In the genomic region with DNA sequence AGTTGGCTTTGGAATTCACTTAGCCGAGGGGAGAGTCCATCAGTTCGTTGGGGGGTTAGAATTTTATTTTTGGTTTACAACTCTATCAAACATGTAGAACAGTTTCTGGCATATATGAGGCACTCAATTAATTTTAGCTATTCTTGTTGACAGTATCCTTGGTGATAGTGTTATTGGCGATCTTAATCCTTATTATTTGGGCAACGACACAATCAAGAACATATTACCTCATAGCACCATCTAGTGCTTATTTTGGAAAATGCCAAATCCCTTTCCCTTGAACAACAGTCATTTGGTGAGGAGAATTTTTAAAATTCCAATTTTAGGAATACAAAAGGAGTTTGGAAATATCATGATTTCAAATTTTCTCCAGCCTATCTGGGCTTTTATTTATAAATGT, we compare ENCODE assay signal across 10 cellular contexts. TPM values are rescaled to one million over a fixed set of nuclear protein-coding genes. Genes with fewer than 3 reads are reported as not detected.
DNase-seq lines count a peak whose midpoint lies in the region; ATAC-seq and TF ChIP-seq lines count a peak whose summit lies in the region.
"Had no signal": no experiment of that assay in that cellular context is flagged by ENCODE, and none has a peak within 500 bp of the region (broad histone marks: within the 10 kb centered on the region; RNA-seq: fewer than 3 reads in every experiment).

No MANE protein-coding gene starts in this region.

- CTCF ChIA-PET in SK-N-SH (lab: Yijun Ruan, JAX) = interaction anchor here (0.8 to 1.8 kb wide), 5 partner anchors 11 to 379 kb away, joined by 3 to 5 read pairs (median 4); no protein-coding TSS in a partner anchor
- CTCF ChIA-PET in T-cell (lab: Charles Lee) = no interaction called here

- H3K9me3 Mint-ChIP-seq in T-cell = no peaks in the 10 kb centered on the region
- H3K9me3 Mint-ChIP-seq: stimulated activated naive B cell treated with anti-CD40 and anti-IgM and Interleukin-4, amounts not matched to agents 10 μg/mL and 1 μg/mL and 100 μg/mL, for 72 hours had no signal

- H3K27me3 Mint-ChIP-seq in T-cell = peaks cover 7 to 49% of the 10 kb centered on the region in 2 donors

- no peak overlapping the region for H3K4me2 ChIP-seq in SK-N-SH

- H3K4me3 Mint-ChIP-seq in T-cell = no peak overlapping the region
- H3K4me3 Mint-ChIP-seq: naive B cell; stimulated activated naive B cell treated with anti-CD40 and anti-IgM and Interleukin-4, amounts not matched to agents 10 μg/mL and 1 μg/mL and 100 μg/mL, for 72 hours had no signal

- no peak overlapping the region for H3K27ac Mint-ChIP-seq in T-cell
- H3K27ac Mint-ChIP-seq: naive B cell; stimulated activated naive B cell treated with anti-CD40 and anti-IgM and Interleukin-4, amounts not matched to agents 10 μg/mL and 1 μg/mL and 100 μg/mL, for 72 hours had no signal

- no peak for TF ChIP-seq EP300 in SK-N-SH (IDR thresholded peaks at IDR 0.05; ENCODE audit: borderline replicate concordance in 1 of 2, low read depth in 1 of 2, low read length in 1 of 2)

- H3K36me3 Mint-ChIP-seq in T-cell = no peaks in the 10 kb centered on the region
- H3K36me3 Mint-ChIP-seq: naive B cell; stimulated activated naive B cell treated with anti-CD40 and anti-IgM and Interleukin-4, amounts not matched to agents 10 μg/mL and 1 μg/mL and 100 μg/mL, for 72 hours had no signal

- H3K79me2 ChIP-seq in SK-N-SH (ENCODE audit: insufficient read depth) = no peaks in the 10 kb centered on the region

- no peaks in the 10 kb centered on the region for H3F3A ChIP-seq in SK-N-SH (replicated peaks; ENCODE audit: insufficient read depth)

- H3K4me1 Mint-ChIP-seq in T-cell = no peaks in the 10 kb centered on the region
- H3K4me1 Mint-ChIP-seq: naive B cell; stimulated activated naive B cell treated with anti-CD40 and anti-IgM and Interleukin-4, amounts not matched to agents 10 μg/mL and 1 μg/mL and 100 μg/mL, for 72 hours had no signal

- H3K27ac ChIP-seq in 22Rv1 (no peak overlapping the region), SK-N-SH (ENCODE audit: low read depth in 2 of 2, low read length in 1 of 2) (no peak overlapping the region)

- ATAC-seq in T-cell (replicated peaks in 1 of 4) (no peak), GM19351 (IDR thresholded peaks at IDR 0.05; ENCODE audit: unreplicated experiment) (no peak), HG03571 (IDR thresholded peaks at IDR 0.05; ENCODE audit: unreplicated experiment) (no peak)
- ATAC-seq: stimulated activated naive B cell treated with anti-CD40 and anti-IgM and Interleukin-4, amounts not matched to agents 10 μg/mL and 1 μg/mL and 100 μg/mL, for 72 hours had no signal

- H3K36me3 ChIP-seq in SK-N-SH (replicated peaks in 1 of 2; ENCODE audit: control insufficient read depth in 1 of 2, insufficient read depth in 2 of 2, low read length in 1 of 2) = no peaks in the 10 kb centered on the region

- peaks cover 16% of the 10 kb centered on the region; the same call in 1 of the 2 replicates for H3K27me3 ChIP-seq in SK-N-SH (ENCODE audit: insufficient read depth)

- POLR2A ChIA-PET in SK-N-SH (lab: Yijun Ruan, JAX) (no interaction called here), T-cell (lab: Charles Lee) (no interaction called here)

- no peaks in the 10 kb centered on the region for H3K9me2 ChIP-seq in SK-N-SH

- no peak overlapping the region for H3K9ac ChIP-seq in SK-N-SH

- peak; percentile 55 for TF ChIP-seq CTCF in 22Rv1 (IDR thresholded peaks at IDR 0.05)
- peak; percentile 14 for TF ChIP-seq CTCF in GM12865 (IDR thresholded peaks at IDR 0.05; ENCODE audit: insufficient read depth, low read depth, low read length, missing control alignments)
- peak; percentile 68 for TF ChIP-seq CTCF in SK-N-SH (IDR thresholded peaks at IDR 0.05)
- TF ChIP-seq CTCF in GM10266 (IDR thresholded peaks at IDR 0.05; ENCODE audit: control insufficient read depth, insufficient read depth, low read depth, missing control alignments) = no peak

- H3K9me3 ChIP-seq in SK-N-SH = no peaks in the 10 kb centered on the region

- TF ChIP-seq RAD21 in SK-N-SH (IDR thresholded peaks at IDR 0.05; ENCODE audit: low read length) = peak; percentile 66

- no peaks in the 10 kb centered on the region for H4K20me1 ChIP-seq in SK-N-SH (ENCODE audit: insufficient read depth)

- no peaks in the 10 kb centered on the region for H3K4me1 ChIP-seq in SK-N-SH (ENCODE audit: control insufficient read depth in 1 of 2, insufficient read depth in 2 of 2, low read depth in 1 of 2, low read length in 1 of 2)

- DNase-seq in GM12865 (ENCODE audit: low read depth) = no peak
- peak; percentile 38 for DNase-seq in SK-N-SH
- DNase-seq in inferior parietal cortex (ENCODE audit: extremely low spot score) = peak; percentile 40
- no peak for DNase-seq in GM10266 (ENCODE audit: extremely low spot score)
- DNase-seq in T-cell = no peak
- DNase-seq: naive B cell; stimulated activated naive B cell treated with anti-CD40 and anti-IgM and Interleukin-4, amounts not matched to agents 10 μg/mL and 1 μg/mL and 100 μg/mL, for 72 hours had no signal

- no peak overlapping the region for H3K4me3 ChIP-seq in GM12865 (ENCODE audit: low read depth, low read length)
- no peak overlapping the region for H3K4me3 ChIP-seq in SK-N-SH (ENCODE audit: low read depth in 2 of 2, low read length in 1 of 2)

- 6% methylated on average over 4 of the region's 4 CpGs for WGBS in SK-N-SH (ENCODE audit: low lambda C conversion rate)

- no peak overlapping the region for H2AFZ ChIP-seq in SK-N-SH (ENCODE audit: low read depth)

TF ChIP-seq in SK-N-SH, 30 proteins besides CTCF, POLR2A, EP300 and RAD21:
- no peak for TF ChIP-seq SIN3A (IDR thresholded peaks at IDR 0.05; ENCODE audit: borderline replicate concordance, low read depth, low read length)
- TF ChIP-seq YY1 (IDR thresholded peaks at IDR 0.05; ENCODE audit: low read depth) = no peak
- TF ChIP-seq GATA2 (CRISPR knock-in tag; IDR thresholded peaks at IDR 0.05) = no peak
- TF ChIP-seq FOXJ3 (CRISPR knock-in tag; IDR thresholded peaks at IDR 0.05) = no peak
- peak; percentile 30 for TF ChIP-seq SMC3 (IDR thresholded peaks at IDR 0.05; ENCODE audit: low read depth, low read length)

RNA-seq across cellular contexts. Expression of a gene that starts 17.9 kb away (rescaled TPM):
- polyA plus RNA-seq in SK-N-SH (2012; rRNA removed) = 65.3 and 77.6 TPM in 2 replicates
- polyA plus RNA-seq in SK-N-SH (2012; cell fraction: cytosol; rRNA removed) = 74.8 and 85.2 TPM in 2 replicates
- polyA plus RNA-seq in SK-N-SH (2012; cell fraction: nucleus; rRNA removed) = 30.7 and 38.7 TPM in 2 replicates
- total RNA-seq in T-cell = 10 to 100 TPM; 11.7 to 15.8 (median 13.4) TPM

Comparison
In these comparisons a context has a peak if more than half of its experiments do, and no peak if none do; other contexts are left out.
1. DNase-seq: peak in SK-N-SH (single experiment) and inferior parietal cortex (single experiment); none in GM12865 (single experiment), GM10266 (single experiment) and T-cell (0 of 34).